8 cellular contexts compared by ENCODE assay signal in genomic region chrX:41333744-41333993, GRCh38. TPM values are rescaled to one million over a fixed set of nuclear protein-coding genes. Genes with fewer than 3 reads are reported as not detected.
DNase-seq lines count a peak whose midpoint lies in the region; ATAC-seq and TF ChIP-seq lines count a peak whose summit lies in the region.

No MANE protein-coding gene starts in this region.

- no peak for TF ChIP-seq RAD21 in SK-N-SH (IDR thresholded peaks at IDR 0.05; ENCODE audit: low read length)

- peak overlapping the region; percentile 97 to 99 for H3K27ac ChIP-seq in SK-N-SH (ENCODE audit: low read depth in 2 of 2, low read length in 1 of 2)
- H3K27ac ChIP-seq in substantia nigra (ENCODE audit: low read depth, low read length, poor library complexity, severe bottlenecking): peak overlapping the region; percentile 96

- intact Hi-C loops in lower leg skin (cut with DNase I; ENCODE audit: low total_unique reads): no loop called here

- H3K9ac ChIP-seq in SK-N-SH: peak overlapping the region; percentile 100

- peaks cover 37% of the 10 kb centered on the region for H4K20me1 ChIP-seq in SK-N-SH (ENCODE audit: insufficient read depth)

- POLR2A ChIA-PET in SK-N-SH (lab: Yijun Ruan, JAX): interaction anchor here (0.7 to 1.3 kb wide), 2 partner anchors 58 to 247 kb away, joined by 4 to 10 read pairs; no protein-coding TSS in a partner anchor

- H3K4me2 ChIP-seq in SK-N-SH: peak overlapping the region; percentile 84

- DNase-seq in activated T-cell treated with anti-CD3 and anti-CD28 coated beads for 4 hours (peak; percentile 51), NCI-H1048 (lab: John Stamatoyannopoulos, UW) (peak; percentile 66), SK-N-SH (no peak), dedifferentiated amniotic fluid mesenchymal stem cell (ENCODE audit: extremely low spot score) (peak; percentile 88), lower leg skin (ENCODE audit: low spot score in 2 of 2) (no peak), substantia nigra (lab: John Stamatoyannopoulos, UW) (peak in 4 of 49 donors; percentile 29 to 65 (median 49))
- no peak for DNase-seq in activated T-cell treated with anti-CD3 and anti-CD28 coated beads, Interleukin-2, amount 50 U/mL, for 48 hours

- H3K9me2 ChIP-seq in SK-N-SH: no peaks in the 10 kb centered on the region

- no peak for TF ChIP-seq POLR2A in lower leg skin (IDR thresholded peaks at IDR 0.05)

- peaks cover 15% of the 10 kb centered on the region for H3F3A ChIP-seq in SK-N-SH (replicated peaks; ENCODE audit: insufficient read depth)

- H2AFZ ChIP-seq in SK-N-SH (ENCODE audit: low read depth): peak overlapping the region; percentile 96

- WGBS in SK-N-SH (ENCODE audit: low lambda C conversion rate): under 1% methylated on average over 17 of the region's 17 CpGs
- WGBS in lower leg skin, 2 donors: 1% methylated on average over 16 to 17 of the region's 17 CpGs

- ATAC-seq in HG02571 (IDR thresholded peaks at IDR 0.05; ENCODE audit: unreplicated experiment): peak; percentile 32

- no peaks in the 10 kb centered on the region for H3K9me3 ChIP-seq in SK-N-SH

- H3K27me3 ChIP-seq in SK-N-SH (ENCODE audit: insufficient read depth): no peaks in the 10 kb centered on the region

- TF ChIP-seq EP300 in SK-N-SH (IDR thresholded peaks at IDR 0.05; ENCODE audit: borderline replicate concordance in 1 of 2, low read depth in 1 of 2, low read length in 1 of 2): no peak

- peaks cover 13 to 14% of the 10 kb centered on the region in 2 experiments for H3K36me3 ChIP-seq in SK-N-SH (replicated peaks in 1 of 2; ENCODE audit: control insufficient read depth in 1 of 2, insufficient read depth in 2 of 2, low read length in 1 of 2)

- peaks cover 0 to 26% of the 10 kb centered on the region in 2 experiments; a peak in 3 of 4 replicates for H3K4me1 ChIP-seq in SK-N-SH (ENCODE audit: control insufficient read depth in 1 of 2, insufficient read depth in 2 of 2, low read depth in 1 of 2, low read length in 1 of 2)

- peaks cover 47% of the 10 kb centered on the region for H3K79me2 ChIP-seq in SK-N-SH (ENCODE audit: insufficient read depth)

- CTCF ChIA-PET in SK-N-SH (lab: Yijun Ruan, JAX): no interaction called here

- H3K4me3 ChIP-seq in SK-N-SH (ENCODE audit: low read depth in 2 of 2, low read length in 1 of 2) (peak overlapping the region; percentile 99 to 100), lower leg skin (ENCODE audit: low read depth, poor library complexity, severe bottlenecking) (peak overlapping the region; percentile 79)

- TF ChIP-seq CTCF in SK-N-SH (IDR thresholded peaks at IDR 0.05) (no peak), lower leg skin (IDR thresholded peaks at IDR 0.05) (no peak)

TF ChIP-seq in SK-N-SH, 30 proteins besides CTCF, POLR2A, EP300 and RAD21:
- peak; percentile 95 for TF ChIP-seq ZBTB33 (IDR thresholded peaks at IDR 0.05; ENCODE audit: borderline replicate concordance, low read depth)
- TF ChIP-seq CHD2 (IDR thresholded peaks at IDR 0.05; ENCODE audit: low read length, partially characterized antibody): peak; percentile 98
- no peak for TF ChIP-seq NFIC (IDR thresholded peaks at IDR 0.05; ENCODE audit: borderline replicate concordance)
- TF ChIP-seq SMC3 (IDR thresholded peaks at IDR 0.05; ENCODE audit: low read depth, low read length): no peak
- TF ChIP-seq MAX (IDR thresholded peaks at IDR 0.05; ENCODE audit: low read depth): peak; percentile 9; the same call in 1 of the 2 replicates

RNA-seq across cellular contexts. Expression of gene DDX3X, which starts 0.3 kb away (rescaled TPM):
- 30.9 and 46.4 TPM in 2 replicates for polyA plus RNA-seq in SK-N-SH (2012; rRNA removed)
- 63.8 and 64.9 TPM in 2 replicates for polyA plus RNA-seq in SK-N-SH (2012; cell fraction: cytosol; rRNA removed)
- polyA plus RNA-seq in SK-N-SH (2012; cell fraction: nucleus; rRNA removed): 39.2 and 79.4 TPM in 2 replicates
- 100 to 1,000 TPM; 170 to 252 (median 224) TPM for total RNA-seq in lower leg skin

Comparison
In these comparisons a context has a peak if more than half of its experiments do, and no peak if none do; other contexts are left out.
1. DNase-seq: peak in activated T-cell treated with anti-CD3 and anti-CD28 coated beads for 4 hours (single experiment), NCI-H1048 (single experiment) and dedifferentiated amniotic fluid mesenchymal stem cell (single experiment); none in activated T-cell treated with anti-CD3 and anti-CD28 coated beads, Interleukin-2, amount 50 U/mL, for 48 hours (0 of 2), SK-N-SH (single experiment) and lower leg skin (0 of 2).